In genomic region chr10:809671-810350, GRCh38 we compare ENCODE assay signal across 23 cellular contexts.
"Had no signal": no experiment of that assay in that cellular context is flagged by ENCODE, and none has a peak within 500 bp of the region (broad histone marks: within the 10 kb centered on the region; RNA-seq: fewer than 3 reads in every experiment).

No MANE protein-coding gene starts in this region.

- H3K9me3 ChIP-seq: pancreas, right lobe of liver, tibial artery had no signal

- H3K27ac Mint-ChIP-seq: activated B cell treated with CpG ODN at 0.5 μM for 24 hours; activated CD4-positive, alpha-beta T cell treated with anti-CD3 and anti-CD28 coated beads for 36 hours; activated naive CD8-positive, alpha-beta T cell treated with anti-CD3 and anti-CD28 coated beads for 36 hours; activated T-cell treated with anti-CD3 and anti-CD28 coated beads, Interleukin-2, amount 50 U/mL, for 24 hours; activated T-helper 17 cell treated with anti-CD3 and anti-CD28 coated beads, Interleukin-2, amount 50 U/mL, for 72 hours; dendritic cell treated with granulocyte-macrophage colony-stimulating factor and Interleukin-4, amounts not matched to agents 40 ng/mL and 50 ng/mL, for 4 days; stimulated activated effector memory CD8-positive, alpha-beta T cell treated with anti-CD3 and anti-CD28 coated beads, Interleukin-12 subunit alpha, Interleukin-12 subunit beta, amount 100 ng/mL, for 72 hours; T-helper 1 cell treated with Interleukin-12 subunit alpha and Interleukin-12 subunit beta and Interleukin-4 antibody, amounts not matched to agents 30 μg/mL and 1 μg/mL, for 36 hours had no signal

- H3K4me3 Mint-ChIP-seq: activated B cell treated with CpG ODN at 0.5 μM for 24 hours; activated CD4-positive, alpha-beta T cell treated with anti-CD3 and anti-CD28 coated beads for 36 hours; activated naive CD8-positive, alpha-beta T cell treated with anti-CD3 and anti-CD28 coated beads for 36 hours; activated T-cell treated with anti-CD3 and anti-CD28 coated beads, Interleukin-2, amount 50 U/mL, for 24 hours; activated T-helper 17 cell treated with anti-CD3 and anti-CD28 coated beads, Interleukin-2, amount 50 U/mL, for 72 hours; dendritic cell treated with granulocyte-macrophage colony-stimulating factor and Interleukin-4, amounts not matched to agents 40 ng/mL and 50 ng/mL, for 4 days; naive thymus-derived CD8-positive, alpha-beta T cell; stimulated activated effector memory CD8-positive, alpha-beta T cell treated with anti-CD3 and anti-CD28 coated beads, Interleukin-12 subunit alpha, Interleukin-12 subunit beta, amount 100 ng/mL, for 72 hours; stimulated activated naive CD8-positive, alpha-beta T cell treated with anti-CD3 and anti-CD28 coated beads, Interleukin-15, amount 100 ng/mL, for 72 hours; T-helper 1 cell treated with Interleukin-12 subunit alpha and Interleukin-12 subunit beta and Interleukin-4 antibody, amounts not matched to agents 30 μg/mL and 1 μg/mL, for 36 hours had no signal

- H3K4me3 ChIP-seq: lung, pancreas, right lobe of liver, tibial artery had no signal

- ATAC-seq: activated CD4-positive, alpha-beta T cell treated with anti-CD3 and anti-CD28 coated beads for 36 hours; activated T-helper 17 cell treated with anti-CD3 and anti-CD28 coated beads, Interleukin-2, amount 50 U/mL, for 72 hours; naive thymus-derived CD8-positive, alpha-beta T cell; stimulated activated effector memory CD8-positive, alpha-beta T cell treated with anti-CD3 and anti-CD28 coated beads, Interleukin-12 subunit alpha, Interleukin-12 subunit beta, amount 100 ng/mL, for 72 hours; stimulated activated naive CD8-positive, alpha-beta T cell treated with anti-CD3 and anti-CD28 coated beads, Interleukin-15, amount 100 ng/mL, for 72 hours had no signal

- H3K27me3 ChIP-seq: pancreas, right lobe of liver, tibial artery had no signal

- H3K4me1 ChIP-seq: pancreas, right lobe of liver, tibial artery had no signal

- H3K4me1 Mint-ChIP-seq: activated CD4-positive, alpha-beta T cell treated with anti-CD3 and anti-CD28 coated beads for 36 hours; activated naive CD8-positive, alpha-beta T cell treated with anti-CD3 and anti-CD28 coated beads for 36 hours; activated T-helper 17 cell treated with anti-CD3 and anti-CD28 coated beads, Interleukin-2, amount 50 U/mL, for 72 hours had no signal

- DNase-seq: activated B cell treated with CpG ODN at 0.5 μM for 24 hours; activated CD4-positive, alpha-beta T cell treated with anti-CD3 and anti-CD28 coated beads, Interleukin-2, amount 50 U/mL, for 4 hours; activated CD8-positive, alpha-beta memory T cell treated with anti-CD3 and anti-CD28 coated beads for 24 hours; activated CD8-positive, alpha-beta memory T cell treated with anti-CD3 and anti-CD28 coated beads, Interleukin-2, amount 50 U/mL, for 4 hours; activated naive CD8-positive, alpha-beta T cell treated with anti-CD3 and anti-CD28 coated beads for 36 hours; activated T-cell treated with anti-CD3 and anti-CD28 coated beads, Interleukin-2, amount 50 U/mL, for 24 hours; amniotic stem cell; effector CD4-positive, alpha-beta T cell; foreskin fibroblast; left colon; naive thymus-derived CD8-positive, alpha-beta T cell; stimulated activated CD4-positive, alpha-beta T cell treated with anti-CD3 and anti-CD28 coated beads, Interleukin-2, amount 100 ng/mL, for 24 hours; stimulated activated naive CD8-positive, alpha-beta T cell treated with anti-CD3 and anti-CD28 coated beads, Interleukin-15, amount 100 ng/mL, for 72 hours; T1000; tibial artery had no signal

- H3K27ac ChIP-seq: pancreas, right lobe of liver, tibial artery had no signal

- H3K9me3 Mint-ChIP-seq: activated B cell treated with CpG ODN at 0.5 μM for 24 hours; activated naive CD8-positive, alpha-beta T cell treated with anti-CD3 and anti-CD28 coated beads for 36 hours; activated T-cell treated with anti-CD3 and anti-CD28 coated beads, Interleukin-2, amount 50 U/mL, for 24 hours; activated T-helper 17 cell treated with anti-CD3 and anti-CD28 coated beads, Interleukin-2, amount 50 U/mL, for 72 hours; dendritic cell treated with granulocyte-macrophage colony-stimulating factor and Interleukin-4, amounts not matched to agents 40 ng/mL and 50 ng/mL, for 4 days; naive thymus-derived CD8-positive, alpha-beta T cell; stimulated activated effector memory CD8-positive, alpha-beta T cell treated with anti-CD3 and anti-CD28 coated beads, Interleukin-12 subunit alpha, Interleukin-12 subunit beta, amount 100 ng/mL, for 72 hours; stimulated activated naive CD8-positive, alpha-beta T cell treated with anti-CD3 and anti-CD28 coated beads, Interleukin-15, amount 100 ng/mL, for 72 hours; T-helper 1 cell treated with Interleukin-12 subunit alpha and Interleukin-12 subunit beta and Interleukin-4 antibody, amounts not matched to agents 30 μg/mL and 1 μg/mL, for 36 hours had no signal

- H3K27me3 Mint-ChIP-seq: activated B cell treated with CpG ODN at 0.5 μM for 24 hours; activated CD4-positive, alpha-beta T cell treated with anti-CD3 and anti-CD28 coated beads for 36 hours; activated naive CD8-positive, alpha-beta T cell treated with anti-CD3 and anti-CD28 coated beads for 36 hours; activated T-cell treated with anti-CD3 and anti-CD28 coated beads, Interleukin-2, amount 50 U/mL, for 24 hours; activated T-helper 17 cell treated with anti-CD3 and anti-CD28 coated beads, Interleukin-2, amount 50 U/mL, for 72 hours; naive thymus-derived CD8-positive, alpha-beta T cell; stimulated activated naive CD8-positive, alpha-beta T cell treated with anti-CD3 and anti-CD28 coated beads, Interleukin-15, amount 100 ng/mL, for 72 hours had no signal
